Comparison of ENCODE assay signal across 8 cellular contexts in the genomic region with DNA sequence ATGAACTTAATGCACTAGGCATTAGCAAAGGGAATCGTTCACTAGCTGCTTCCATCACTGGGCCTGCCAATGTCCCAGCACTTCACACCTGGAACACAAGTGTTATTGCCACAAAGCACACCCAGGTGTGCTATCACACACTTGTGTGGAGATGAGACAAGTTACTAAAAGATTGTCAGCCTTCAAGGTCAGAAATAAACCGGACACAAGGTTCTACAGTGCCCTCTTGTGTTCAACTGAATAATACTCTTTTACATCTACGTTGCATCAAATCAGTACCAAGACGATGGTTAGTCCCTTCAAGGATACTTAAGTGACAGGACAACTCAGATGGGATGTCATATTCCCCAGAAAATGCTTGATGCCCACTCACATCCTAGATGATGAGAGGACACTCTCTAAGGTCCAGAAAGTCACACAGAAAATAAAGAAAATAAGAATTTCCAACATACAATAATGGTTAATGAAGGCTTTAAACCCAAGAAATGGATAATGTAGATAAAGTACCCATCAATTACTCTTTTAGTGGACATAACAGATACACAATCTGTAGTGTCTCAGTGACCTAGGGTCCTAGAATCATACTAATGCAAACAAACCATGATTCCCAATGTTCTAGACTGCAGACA. TPM values are rescaled to one million over a fixed set of nuclear protein-coding genes. Genes with fewer than 3 reads are reported as not detected.
DNase-seq lines count a peak whose midpoint lies in the region; FAIRE-seq and TF ChIP-seq lines count a peak whose summit lies in the region.

No MANE protein-coding gene starts in this region.

- intact Hi-C loops in stomach (cut with DNase I; ENCODE audit: low total_unique reads) = no loop called here

- H3K27me3 ChIP-seq in astrocyte (ENCODE audit: insufficient read depth, low read length) (no peaks in the 10 kb centered on the region), stomach (no peaks in the 10 kb centered on the region)

- no peaks in the 10 kb centered on the region for H3K79me2 ChIP-seq in astrocyte (ENCODE audit: insufficient read depth, low read length)

- H3K4me1 ChIP-seq in astrocyte (ENCODE audit: insufficient read depth, low read length) = peaks cover 4% of the 10 kb centered on the region
- peaks cover 0 to 7% (median 0%) of the 10 kb centered on the region in 4 donors for H3K4me1 ChIP-seq in stomach

- H3K4me3 Mint-ChIP-seq in activated T-cell treated with anti-CD3 and anti-CD28 coated beads, Interleukin-2, amount 50 U/mL, for 24 hours = no peak overlapping the region
- H3K4me3 Mint-ChIP-seq in astrocyte (ENCODE audit: unreplicated experiment) = no peak overlapping the region

- peak; percentile 37 for DNase-seq in activated T-cell treated with anti-CD3 and anti-CD28 coated beads, Interleukin-2, amount 50 U/mL, for 24 hours
- DNase-seq in activated T-cell treated with anti-CD3 and anti-CD28 coated beads for 4 hours (no peak), MV-4-11 (lab: John Stamatoyannopoulos, UW) (peak; percentile 47), astrocyte (ENCODE audit: low read depth) (peak; percentile 20), iPS-NIHi7 (ENCODE audit: extremely low spot score) (peak; percentile 44), stomach (peak; percentile 7), HK-2 (ENCODE audit: unreplicated experiment) (no peak)
- no peak for DNase-seq in activated CD4-positive, CD25-positive, alpha-beta regulatory T cell treated with anti-CD3 and anti-CD28 coated beads, Interleukin-2, amount 50 U/mL, for 72 hours

- H3K36me3 ChIP-seq in astrocyte (ENCODE audit: insufficient read depth, low read length) (peaks cover 37% of the 10 kb centered on the region), stomach (peaks cover 52 to 92% (median 82%) of the 10 kb centered on the region in 4 donors)

- H2AFZ ChIP-seq in astrocyte (ENCODE audit: low read depth, low read length) = no peak overlapping the region

- peaks cover 94% of the 10 kb centered on the region for H3K36me3 Mint-ChIP-seq in activated T-cell treated with anti-CD3 and anti-CD28 coated beads, Interleukin-2, amount 50 U/mL, for 24 hours (ENCODE audit: low read depth)
- H3K36me3 Mint-ChIP-seq in astrocyte (ENCODE audit: low read depth, unreplicated experiment) = peaks cover 6% of the 10 kb centered on the region

- H3K27ac ChIP-seq in astrocyte (ENCODE audit: low read depth, low read length) = no peak overlapping the region
- no peak overlapping the region for H3K27ac ChIP-seq in stomach

- H3K4me3 ChIP-seq in astrocyte (ENCODE audit: insufficient read depth, low read depth, low read length) (no peak overlapping the region), stomach (no peak overlapping the region)

- peaks cover 37% of the 10 kb centered on the region for H3K4me1 Mint-ChIP-seq in activated T-cell treated with anti-CD3 and anti-CD28 coated beads, Interleukin-2, amount 50 U/mL, for 24 hours (ENCODE audit: low read depth)
- H3K4me1 Mint-ChIP-seq in astrocyte (ENCODE audit: low read depth, unreplicated experiment) = peaks cover 15% of the 10 kb centered on the region

- no peaks in the 10 kb centered on the region for H3K9me3 Mint-ChIP-seq in activated T-cell treated with anti-CD3 and anti-CD28 coated beads, Interleukin-2, amount 50 U/mL, for 24 hours
- H3K9me3 Mint-ChIP-seq in astrocyte (ENCODE audit: unreplicated experiment) = no peaks in the 10 kb centered on the region

- peak; percentile 62 for FAIRE-seq in astrocyte (lab: Jason Lieb, UNC)

- peak overlapping the region; percentile 46 for H3K27ac Mint-ChIP-seq in activated T-cell treated with anti-CD3 and anti-CD28 coated beads, Interleukin-2, amount 50 U/mL, for 24 hours
- no peak overlapping the region for H3K27ac Mint-ChIP-seq in astrocyte (ENCODE audit: unreplicated experiment)

- TF ChIP-seq CTCF in astrocyte (IDR thresholded peaks at IDR 0.05; ENCODE audit: insufficient read depth, low read depth, low read length) (peak; percentile 64), stomach (IDR thresholded peaks at IDR 0.05) (peak in 5 of 7 experiments; percentile 31 to 57 (median 38))

- H3K9ac ChIP-seq in astrocyte (ENCODE audit: low read length) = no peak overlapping the region

- WGBS in stomach, 5 donors = 24 to 30% (median 28%) methylated on average over 4 of the region's 4 CpGs

- no peak for TF ChIP-seq EP300 in stomach (IDR thresholded peaks at IDR 0.05)

- no peaks in the 10 kb centered on the region for H3K27me3 Mint-ChIP-seq in activated T-cell treated with anti-CD3 and anti-CD28 coated beads, Interleukin-2, amount 50 U/mL, for 24 hours
- no peaks in the 10 kb centered on the region for H3K27me3 Mint-ChIP-seq in astrocyte (ENCODE audit: low read depth, unreplicated experiment)

- no peak overlapping the region for H3K4me2 ChIP-seq in astrocyte (ENCODE audit: low read length)

- no peak for TF ChIP-seq POLR2A in stomach (IDR thresholded peaks at IDR 0.05)

- H4K20me1 ChIP-seq in astrocyte (ENCODE audit: insufficient read depth, low read length) = peaks cover 29% of the 10 kb centered on the region

- H3K9me3 ChIP-seq in astrocyte (ENCODE audit: insufficient read depth, low read depth, low read length) = no peaks in the 10 kb centered on the region
- no peaks in the 10 kb centered on the region for H3K9me3 ChIP-seq in stomach

RNA-seq across cellular contexts. Expression of gene GLG1, which starts 16.4 kb away (rescaled TPM):
- total RNA-seq in astrocyte (153 and 182 TPM in 2 replicates), stomach (100 to 1,000 TPM in 1 of 5 donors, 10 to 100 TPM in 4; 35.3 to 151 (median 83.6) TPM)
- 10 to 100 TPM in 2 of 3 donors, 1 to 10 TPM in 1; 7.6 to 18.8 (median 14.6) TPM for polyA plus RNA-seq in stomach

RNA-seq across cellular contexts. Expression of gene RFWD3, which starts 43.3 kb away (rescaled TPM):
- total RNA-seq in astrocyte = 32.2 and 34.3 TPM in 2 replicates
- 10 to 100 TPM; 11.0 to 65.6 (median 16.3) TPM for total RNA-seq in stomach
- 1 to 10 TPM; 4.1 to 6.7 (median 4.5) TPM for polyA plus RNA-seq in stomach

Comparison
In these comparisons a context has a peak if more than half of its experiments do, and no peak if none do; other contexts are left out.
1. DNase-seq: peak in activated T-cell treated with anti-CD3 and anti-CD28 coated beads, Interleukin-2, amount 50 U/mL, for 24 hours (single experiment), MV-4-11 (single experiment), astrocyte (single experiment), iPS-NIHi7 (single experiment) and stomach (single experiment); none in activated T-cell treated with anti-CD3 and anti-CD28 coated beads for 4 hours (single experiment), activated CD4-positive, CD25-positive, alpha-beta regulatory T cell treated with anti-CD3 and anti-CD28 coated beads, Interleukin-2, amount 50 U/mL, for 72 hours (single experiment) and HK-2 (single experiment).